8 cellular contexts compared by ENCODE assay signal in the genomic region with DNA sequence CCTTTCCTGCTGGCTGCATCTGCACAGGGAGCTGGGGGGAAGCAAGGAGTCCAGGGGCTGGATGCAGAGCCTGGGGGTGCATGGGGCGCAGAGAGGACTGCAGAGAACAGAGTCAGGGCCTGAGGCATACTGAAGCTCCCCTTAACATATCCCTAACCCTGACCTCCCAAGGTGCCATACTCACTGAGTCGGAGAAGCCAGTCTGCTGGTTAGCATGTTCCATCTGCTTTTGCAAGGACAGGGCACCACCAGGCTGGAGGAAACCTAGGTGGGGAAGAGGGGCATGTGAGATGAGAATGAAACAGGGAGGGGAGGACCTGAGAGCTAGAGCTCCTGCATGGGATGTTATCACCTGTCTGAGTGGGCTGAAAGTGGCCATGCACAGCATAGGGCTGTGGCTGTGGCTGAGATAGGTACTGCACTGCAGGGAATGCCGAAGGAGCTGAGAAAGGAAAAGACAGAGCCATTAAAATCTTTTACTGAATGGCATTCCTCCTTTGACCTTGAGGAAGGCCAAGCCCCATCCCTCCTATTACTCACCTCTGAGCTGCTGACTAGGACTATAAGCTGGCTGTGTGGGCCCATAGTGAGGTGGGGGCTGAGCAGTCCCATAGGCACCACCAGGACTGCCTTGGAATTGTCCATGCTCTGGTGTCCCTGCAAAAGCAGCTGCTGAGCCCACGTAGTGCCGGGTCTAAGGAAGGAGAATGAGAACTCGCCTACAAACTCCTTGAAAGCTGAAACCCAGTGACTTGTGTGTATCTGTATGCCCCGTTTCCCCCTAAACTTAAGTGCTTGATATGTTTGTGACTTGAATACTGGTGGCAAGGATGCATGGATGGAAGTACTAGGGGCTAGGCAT. TPM values are rescaled to one million over a fixed set of nuclear protein-coding genes. Genes with fewer than 3 reads are reported as not detected.
DNase-seq lines count a peak whose midpoint lies in the region; ATAC-seq and TF ChIP-seq lines count a peak whose summit lies in the region.

No MANE protein-coding gene starts in this region.

- H3K4me3 ChIP-seq in IMR-90 (ENCODE audit: insufficient read depth, low read depth, low read length) (no peak overlapping the region), mucosa of stomach (ENCODE audit: low read length) (no peak overlapping the region)

- no peak overlapping the region for H2AK5ac ChIP-seq in IMR-90 (ENCODE audit: low read depth, low read length)

- no peak overlapping the region for H3K23ac ChIP-seq in IMR-90 (ENCODE audit: low read depth, low read length)

- H4K91ac ChIP-seq in IMR-90 (ENCODE audit: insufficient read depth, low read depth, low read length): no peak overlapping the region

- H3K4me1 Mint-ChIP-seq in activated naive CD8-positive, alpha-beta T cell treated with anti-CD3 and anti-CD28 coated beads for 36 hours: peaks cover 54% of the 10 kb centered on the region

- H3K9me3 ChIP-seq in IMR-90 (ENCODE audit: control insufficient read depth, insufficient read depth, low read length) (no peaks in the 10 kb centered on the region), mucosa of stomach (ENCODE audit: control insufficient read depth, low read length) (no peaks in the 10 kb centered on the region)

- H3K4me2 ChIP-seq in IMR-90 (ENCODE audit: low read depth, low read length): no peak overlapping the region

- no peak overlapping the region for H2BK20ac ChIP-seq in IMR-90 (ENCODE audit: low read depth, low read length)

- H3K9ac ChIP-seq in IMR-90 (ENCODE audit: low read depth, low read length) (no peak overlapping the region), mucosa of stomach (ENCODE audit: low read length) (peak overlapping the region; percentile 24)

- DNase-seq in DMS114 treated with DMSO at 0.1 percent for 48 hours (lab: John Stamatoyannopoulos, UW; ENCODE audit: unreplicated experiment): peak; percentile 48
- DNase-seq in IMR-90: peak; percentile 2
- no peak for DNase-seq in activated naive CD8-positive, alpha-beta T cell treated with anti-CD3 and anti-CD28 coated beads for 36 hours
- no peak for DNase-seq in NCI-H345 (lab: John Stamatoyannopoulos, UW)
- no peak for DNase-seq in HPDE6-E6E7 (ENCODE audit: extremely low spot score)
- DNase-seq in GF-D8 (lab: John Stamatoyannopoulos, UW): no peak

- BruUV-seq in IMR-90 (replicated peaks; lab: Mats Ljungman, UMichigan): no TSS peak

- dilution Hi-C loops in IMR-90 (cut with HindIII; ENCODE audit: low sequenced_read_pairs, unreplicated experiment): no loop called here

- H4K20me1 ChIP-seq in IMR-90 (ENCODE audit: insufficient read depth, low read length): peaks cover 64% of the 10 kb centered on the region

- H3K4me1 ChIP-seq in IMR-90 (ENCODE audit: control insufficient read depth, insufficient read depth, low read length) (peaks cover 7% of the 10 kb centered on the region), mucosa of stomach (ENCODE audit: control insufficient read depth, insufficient read depth, low read length) (peaks cover 44% of the 10 kb centered on the region)

- no peak overlapping the region for H4K8ac ChIP-seq in IMR-90 (ENCODE audit: low read depth in 2 of 2, low read length in 2 of 2)

- no peak; the same call in 1 of the 2 replicates for TF ChIP-seq CTCF in IMR-90 (conservative IDR thresholded peaks at IDR 0.05; ENCODE audit: low read depth, low read length)

- no peak overlapping the region for H3K18ac ChIP-seq in IMR-90 (ENCODE audit: low read depth, low read length)

- H3K9me1 ChIP-seq in IMR-90 (ENCODE audit: insufficient read depth, low read length): peaks cover 16% of the 10 kb centered on the region

- H3K4me3 Mint-ChIP-seq in activated naive CD8-positive, alpha-beta T cell treated with anti-CD3 and anti-CD28 coated beads for 36 hours: peak overlapping the region; percentile 90

- no peaks in the 10 kb centered on the region for H3K9me3 Mint-ChIP-seq in activated naive CD8-positive, alpha-beta T cell treated with anti-CD3 and anti-CD28 coated beads for 36 hours

- H2AFZ ChIP-seq in IMR-90 (replicated peaks; ENCODE audit: low read length, poor library complexity): no peak overlapping the region

- intact Hi-C loops in IMR-90 (cut with micrococcal nuclease): no loop called here

- H3K27me3 Mint-ChIP-seq in activated naive CD8-positive, alpha-beta T cell treated with anti-CD3 and anti-CD28 coated beads for 36 hours: peaks cover 4% of the 10 kb centered on the region

- no peak for TF ChIP-seq RAD21 in IMR-90 (IDR thresholded peaks at IDR 0.05; ENCODE audit: low read length)

- WGBS in IMR-90 (ENCODE audit: extremely low coverage in 2 of 2, insufficient read length in 1 of 2), 2 experiments: 100% methylated on average over 1 of the region's 7 CpGs; no CpG with 5 or more reads in 1 of the 2 experiments

- ATAC-seq in IMR-90 (ENCODE audit: low read depth): no peak
- ATAC-seq in HG02623 (IDR thresholded peaks at IDR 0.05; ENCODE audit: unreplicated experiment): no peak

- H3K36me3 ChIP-seq in IMR-90 (ENCODE audit: control insufficient read depth, insufficient read depth, low read length) (peaks cover 52% of the 10 kb centered on the region), mucosa of stomach (ENCODE audit: control insufficient read depth, insufficient read depth, low read length) (peaks cover 21% of the 10 kb centered on the region)

- POLR2A ChIA-PET in IMR-90 (lab: Charles Lee; ENCODE audit: unreplicated experiment): interaction anchor here (0.5 kb wide), 1 partner anchor 266 kb away, joined by 4 read pairs; no protein-coding TSS in a partner anchor

- no peak overlapping the region for H4K5ac ChIP-seq in IMR-90 (ENCODE audit: low read depth, low read length)

- H3K79me1 ChIP-seq in IMR-90 (ENCODE audit: low read depth in 1 of 2, low read length in 2 of 2): peaks cover 25 to 65% of the 10 kb centered on the region in 2 experiments

- no peak overlapping the region for H3K14ac ChIP-seq in IMR-90 (replicated peaks; ENCODE audit: low read depth, low read length)

- H3K27me3 ChIP-seq in IMR-90 (ENCODE audit: control insufficient read depth, insufficient read depth, low read length) (no peaks in the 10 kb centered on the region), mucosa of stomach (ENCODE audit: control insufficient read depth, insufficient read depth, low read length) (no peaks in the 10 kb centered on the region)

- in situ Hi-C loops in IMR-90 (cut with MboI; ENCODE audit: low sequenced_read_pairs): no loop called here

- H2BK120ac ChIP-seq in IMR-90 (ENCODE audit: low read depth, low read length): no peak overlapping the region

- peak overlapping the region; percentile 75 for H3K27ac Mint-ChIP-seq in activated naive CD8-positive, alpha-beta T cell treated with anti-CD3 and anti-CD28 coated beads for 36 hours

- H3K36me3 Mint-ChIP-seq in activated naive CD8-positive, alpha-beta T cell treated with anti-CD3 and anti-CD28 coated beads for 36 hours: peaks cover 59% of the 10 kb centered on the region

- no peak overlapping the region for H3K27ac ChIP-seq in IMR-90 (ENCODE audit: insufficient read depth, low read length)

- CTCF ChIA-PET in IMR-90 (lab: Yijun Ruan, JAX): no interaction called here

- peak overlapping the region; percentile 68 for H2AK9ac ChIP-seq in IMR-90 (replicated peaks; ENCODE audit: low read depth, low read length, poor library complexity)

- H2BK5ac ChIP-seq in IMR-90 (ENCODE audit: low read depth, low read length, poor library complexity, severe bottlenecking): no peak overlapping the region

- H3K4ac ChIP-seq in IMR-90 (ENCODE audit: low read depth, low read length): no peak overlapping the region

- no peak overlapping the region for H3K56ac ChIP-seq in IMR-90 (ENCODE audit: extremely low read depth, insufficient read depth, low read length)

- peak; percentile 24; the same call in 1 of the 2 replicates for TF ChIP-seq POLR2A in IMR-90 (IDR thresholded peaks at IDR 0.05; ENCODE audit: low read depth, low read length)

- no peak overlapping the region for H2BK15ac ChIP-seq in IMR-90 (ENCODE audit: low read depth, low read length)

TF ChIP-seq in IMR-90, 13 proteins besides CTCF, POLR2A, EP300 and RAD21:
- TF ChIP-seq RFX5 (IDR thresholded peaks at IDR 0.05; ENCODE audit: low read depth, low read length): no peak

RNA-seq across cellular contexts. Expression of a gene that starts 1.9 kb away (rescaled TPM):
- 36.2 and 37.5 TPM in 2 replicates for total RNA-seq in IMR-90 (2012; rRNA removed)
- 47.5 and 50.9 TPM in 2 replicates for polyA plus RNA-seq in IMR-90 (2012; rRNA removed)
- 40.8 and 58.5 TPM in 2 replicates for polyA plus RNA-seq in IMR-90 (2012; cell fraction: cytosol; rRNA removed)
- 122 and 144 TPM in 2 replicates for polyA plus RNA-seq in IMR-90 (2012; cell fraction: nucleus; rRNA removed; ENCODE audit: low replicate concordance)
- total RNA-seq in activated naive CD8-positive, alpha-beta T cell treated with anti-CD3 and anti-CD28 coated beads for 36 hours: 10 to 100 TPM; 58.4 to 62.6 TPM

RNA-seq across cellular contexts. Expression of a gene that starts 5.8 kb away (rescaled TPM):
- 718 and 883 TPM in 2 replicates for total RNA-seq in IMR-90 (2012; rRNA removed)
- 660 and 782 TPM in 2 replicates for polyA plus RNA-seq in IMR-90 (2012; rRNA removed)
- polyA plus RNA-seq in IMR-90 (2012; cell fraction: cytosol; rRNA removed): 980 and 1,099 TPM in 2 replicates
- 459 and 607 TPM in 2 replicates for polyA plus RNA-seq in IMR-90 (2012; cell fraction: nucleus; rRNA removed; ENCODE audit: low replicate concordance)
- total RNA-seq in activated naive CD8-positive, alpha-beta T cell treated with anti-CD3 and anti-CD28 coated beads for 36 hours: 1,000 to 10,000 TPM; 1,429 to 1,492 TPM

RNA-seq across cellular contexts. Expression of a gene that starts 15.9 kb away (rescaled TPM):
- 8.4 and 9.2 TPM in 2 replicates for total RNA-seq in IMR-90 (2012; rRNA removed)
- 23.3 and 26.3 TPM in 2 replicates for polyA plus RNA-seq in IMR-90 (2012; rRNA removed)
- polyA plus RNA-seq in IMR-90 (2012; cell fraction: cytosol; rRNA removed): 8.2 and 10.6 TPM in 2 replicates
- 135 and 269 TPM in 2 replicates for polyA plus RNA-seq in IMR-90 (2012; cell fraction: nucleus; rRNA removed; ENCODE audit: low replicate concordance)
- 10 to 100 TPM; 44.1 to 46.0 TPM for total RNA-seq in activated naive CD8-positive, alpha-beta T cell treated with anti-CD3 and anti-CD28 coated beads for 36 hours

RNA-seq across cellular contexts. Expression of a gene that starts 18.8 kb away (rescaled TPM):
- total RNA-seq in IMR-90 (2012; rRNA removed): not detected in 2 replicates
- 0.17 TPM in 1 of 2 replicates, not detected in the other for polyA plus RNA-seq in IMR-90 (2012; rRNA removed)
- 0.14 TPM in 1 of 2 replicates, not detected in the other for polyA plus RNA-seq in IMR-90 (2012; cell fraction: cytosol; rRNA removed)
- polyA plus RNA-seq in IMR-90 (2012; cell fraction: nucleus; rRNA removed; ENCODE audit: low replicate concordance): 0.27 and 0.54 TPM in 2 replicates
- total RNA-seq in activated naive CD8-positive, alpha-beta T cell treated with anti-CD3 and anti-CD28 coated beads for 36 hours: under 1 TPM; 0.19 to 0.24 TPM

RNA-seq across cellular contexts. Expression of a gene that starts 23.1 kb away (rescaled TPM):
- under 0.01 and 0.83 TPM in 2 replicates for total RNA-seq in IMR-90 (2012; rRNA removed)
- polyA plus RNA-seq in IMR-90 (2012; rRNA removed): 2.1 and 2.3 TPM in 2 replicates
- 0.23 and 2.6 TPM in 2 replicates for polyA plus RNA-seq in IMR-90 (2012; cell fraction: cytosol; rRNA removed)
- polyA plus RNA-seq in IMR-90 (2012; cell fraction: nucleus; rRNA removed; ENCODE audit: low replicate concordance): 1.1 and 1.3 TPM in 2 replicates
- total RNA-seq in activated naive CD8-positive, alpha-beta T cell treated with anti-CD3 and anti-CD28 coated beads for 36 hours: 100 to 1,000 TPM; 235 to 238 TPM

Comparison
In these comparisons a context has a peak if more than half of its experiments do, and no peak if none do; other contexts are left out.
1. DNase-seq: peak in DMS114 treated with DMSO at 0.1 percent for 48 hours (single experiment) and IMR-90 (single experiment); none in activated naive CD8-positive, alpha-beta T cell treated with anti-CD3 and anti-CD28 coated beads for 36 hours (single experiment), NCI-H345 (single experiment), HPDE6-E6E7 (single experiment) and GF-D8 (single experiment).